ENCODE assay signal across 8 cellular contexts in genomic region chr1:1231400-1232223, GRCh38. TPM values are rescaled to one million over a fixed set of nuclear protein-coding genes. Genes with fewer than 3 reads are reported as not detected.
DNase-seq lines count a peak whose midpoint lies in the region; ATAC-seq, FAIRE-seq and TF ChIP-seq lines count a peak whose summit lies in the region.

Gene SDF4 (minus strand): TSS chr1:1232001. CDS start chr1:1228772, 3,229 bp downstream.

- in situ Hi-C loops in endometrial microvascular endothelial cells (cut with HindIII; ENCODE audit: inconsistent ontology term, low pct_unique_long_range_greater_than_20kb, low sequenced_read_pairs) = no loop called here

- peak; percentile 77 for ATAC-seq in GM21526 (IDR thresholded peaks at IDR 0.05; ENCODE audit: low FRiP score, unreplicated experiment)

- H3K9me3 ChIP-seq in OCI-LY1 (ENCODE audit: low read length) = no peaks in the 10 kb centered on the region
- H3K9me3 ChIP-seq in mesodermal cell (ENCODE audit: control insufficient read depth, low read length) = no peaks in the 10 kb centered on the region

- H3K27ac ChIP-seq in OCI-LY1 (ENCODE audit: low read depth, low read length, poor library complexity, severe bottlenecking) = peak within 1 kb of the TSS; percentile 51
- H3K27ac ChIP-seq in mesodermal cell (ENCODE audit: low read depth, low read length, severe bottlenecking) = peak within 1 kb of the TSS; percentile 86

- DNase-seq in D721Med (ENCODE audit: insufficient read length, low spot score) (peak; percentile 82), HuH-7 (ENCODE audit: low spot score) (peak; percentile 99)
- DNase-seq in activated CD8-positive, alpha-beta memory T cell treated with anti-CD3 and anti-CD28 coated beads, Interleukin-2, amount 50 U/mL, for 4 hours = peak; percentile 96
- DNase-seq in stimulated activated CD8-positive, alpha-beta memory T cell treated with anti-CD3 and anti-CD28 coated beads, Interleukin-15, amount 100 ng/mL, for 24 hours (ENCODE audit: low read depth) = peak; percentile 91

- WGBS in mesodermal cell (ENCODE audit: insufficient coverage in 2 of 2), 2 experiments = 0% methylated on average over 91 to 98 of the region's 103 CpGs

- peaks cover 19% of the 10 kb centered on the region for H3K79me2 ChIP-seq in OCI-LY1 (ENCODE audit: insufficient read depth, low read length)

- H3K4me2 ChIP-seq in OCI-LY1 (ENCODE audit: low read length) = peak within 1 kb of the TSS; percentile 78

- no peak within 1 kb of the TSS for H2AFZ ChIP-seq in OCI-LY1 (ENCODE audit: low read length)

- no peaks in the 10 kb centered on the region for H4K20me1 ChIP-seq in OCI-LY1 (ENCODE audit: insufficient read depth, low read length)

- no peak for FAIRE-seq in D721Med (lab: Jason Lieb, UNC)

- peaks cover 42% of the 10 kb centered on the region for H3K36me3 ChIP-seq in OCI-LY1 (ENCODE audit: insufficient read depth, low read length)
- H3K36me3 ChIP-seq in mesodermal cell (ENCODE audit: control insufficient read depth, insufficient read depth, low read length) = peaks cover 45% of the 10 kb centered on the region

- no peaks in the 10 kb centered on the region for H3K9me2 ChIP-seq in OCI-LY1 (ENCODE audit: low read depth, low read length)

- H3K4me3 ChIP-seq in OCI-LY1 (ENCODE audit: low read depth, low read length, poor library complexity, severe bottlenecking) (peak within 1 kb of the TSS; percentile 94), mesodermal cell (ENCODE audit: extremely low read depth, insufficient read depth, low read length, poor library complexity, severe bottlenecking) (peak within 1 kb of the TSS; percentile 84)

- peak within 1 kb of the TSS; percentile 89 for H3K9ac ChIP-seq in OCI-LY1 (ENCODE audit: low read length)

- TF ChIP-seq CTCF in D721Med (IDR thresholded peaks at IDR 0.05; ENCODE audit: insufficient read depth, missing control alignments) = no peak
- no peak for TF ChIP-seq CTCF in OCI-LY1 (IDR thresholded peaks at IDR 0.05; ENCODE audit: low read length)

- no peaks in the 10 kb centered on the region for H3F3A ChIP-seq in OCI-LY1 (ENCODE audit: insufficient read depth, low read length)

- peaks cover 40% of the 10 kb centered on the region for H3K4me1 ChIP-seq in OCI-LY1 (ENCODE audit: insufficient read depth, low read length, severe bottlenecking)
- H3K4me1 ChIP-seq in mesodermal cell (ENCODE audit: control insufficient read depth, insufficient read depth, low read length, poor library complexity, severe bottlenecking) = peaks cover 8% of the 10 kb centered on the region

- H3K27me3 ChIP-seq in OCI-LY1 (ENCODE audit: insufficient read depth, low read length) = 0 out of 2 replicates have a peak, but pooled peaks cover 4% of the 10 kb centered on the region

RNA-seq across cellular contexts. Expression of gene SDF4, which starts in this region (rescaled TPM):
- total RNA-seq in endometrial microvascular endothelial cells (ENCODE audit: inconsistent ontology term) = 186 TPM
- 123 TPM for polyA plus RNA-seq in mesodermal cell (2013, experiment 1 of 2)
- polyA plus RNA-seq in mesodermal cell (2013, experiment 2 of 2) = 109 TPM

Comparison
In these comparisons a context has a peak if more than half of its experiments do, and no peak if none do; other contexts are left out.
1. Peak in every context shown above with its lines: DNase-seq, ATAC-seq, H3K4me3 ChIP-seq and H3K27ac ChIP-seq.